In the genomic region with DNA sequence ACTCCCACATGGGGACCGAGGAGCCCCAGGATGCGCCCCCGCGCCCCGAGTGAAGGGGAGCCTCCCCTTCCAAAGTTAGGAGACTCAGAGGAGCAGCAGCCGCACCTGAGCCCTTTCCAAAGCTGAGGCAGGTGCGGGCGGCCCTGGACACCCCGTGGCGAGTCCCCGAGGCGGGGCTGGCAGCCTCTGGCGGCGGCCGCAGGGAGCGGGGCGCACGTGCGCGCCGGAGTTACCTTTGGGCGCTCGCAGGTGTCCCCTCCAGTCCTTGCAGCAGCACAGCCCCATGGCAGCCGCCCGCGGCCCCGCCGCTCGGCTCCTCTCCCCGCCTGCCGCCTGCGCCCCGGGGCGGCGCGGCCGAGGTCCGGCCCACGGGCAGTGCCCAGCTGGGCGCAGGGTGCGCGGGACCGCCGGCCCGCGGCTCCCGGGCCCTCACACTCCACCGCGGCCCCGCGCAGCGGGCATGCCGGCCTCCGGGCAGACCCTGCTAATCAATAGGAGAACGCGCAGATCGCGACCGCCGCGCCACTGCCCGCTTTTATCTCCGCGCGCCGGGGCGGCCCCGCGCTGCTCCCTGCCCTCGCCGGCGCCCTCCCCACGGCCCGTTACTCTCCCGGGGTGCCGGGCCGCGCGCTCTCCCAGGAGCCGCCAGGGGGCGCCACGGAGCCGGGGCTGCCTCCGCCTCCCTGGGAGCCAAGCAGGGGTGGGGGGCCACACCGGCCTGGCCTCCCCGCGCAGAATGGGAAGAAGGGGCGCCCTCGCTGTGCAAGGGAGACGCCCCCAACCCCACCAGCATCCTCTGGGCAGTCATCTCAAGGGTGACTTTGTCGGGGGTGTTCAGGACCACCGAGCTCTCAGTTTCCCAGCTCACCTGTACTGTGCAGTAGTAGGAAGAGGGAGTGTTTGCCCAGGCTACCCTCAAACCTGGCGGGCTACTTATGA, we compare ENCODE assay signal across 8 cellular contexts.
DNase-seq lines count a peak whose midpoint lies in the region; ATAC-seq and TF ChIP-seq lines count a peak whose summit lies in the region.

No MANE protein-coding gene starts in this region.

- H3K4me3 ChIP-seq in SU-DHL-6 (ENCODE audit: insufficient read depth, low read length, poor library complexity, severe bottlenecking) (no peak overlapping the region), retinal pigment epithelial cell (ENCODE audit: low read length) (peak overlapping the region; percentile 58)

- intact Hi-C loops in Right ventricle myocardium inferior (cut with DNase I): no loop called here

- TF ChIP-seq CTCF in SU-DHL-6 (IDR thresholded peaks at IDR 0.05; ENCODE audit: insufficient read depth, low read length, poor library complexity, severe bottlenecking): peak; percentile 29
- peak; percentile 56 for TF ChIP-seq CTCF in retinal pigment epithelial cell (conservative IDR thresholded peaks at IDR 0.05; ENCODE audit: low read depth, low read length)

- H3K79me2 ChIP-seq in SU-DHL-6 (ENCODE audit: insufficient read depth, low read length): no peaks in the 10 kb centered on the region

- no peaks in the 10 kb centered on the region for H3K9me2 ChIP-seq in SU-DHL-6 (replicated peaks; ENCODE audit: insufficient read depth, low read length)

- H3K4me2 ChIP-seq in SU-DHL-6 (ENCODE audit: low read depth, low read length, poor library complexity, severe bottlenecking): no peak overlapping the region

- no peak overlapping the region for H2AFZ ChIP-seq in SU-DHL-6 (ENCODE audit: low read depth, low read length, severe bottlenecking)

- no peak overlapping the region for H3K9ac ChIP-seq in SU-DHL-6 (ENCODE audit: low read length)

- H3K9me3 ChIP-seq in SU-DHL-6 (ENCODE audit: insufficient read depth, low read length): no peaks in the 10 kb centered on the region

- peak; percentile 16 for DNase-seq in activated T-cell treated with anti-CD3 and anti-CD28 coated beads for 48 hours (ENCODE audit: low read depth)
- DNase-seq in activated T-cell treated with anti-CD3 and anti-CD28 coated beads for 4 hours: no peak
- no peak for DNase-seq in Right ventricle myocardium inferior (ENCODE audit: missing footprints)
- no peak for DNase-seq in retinal pigment epithelial cell (ENCODE audit: low read depth)
- DNase-seq in NAMALWA (ENCODE audit: low spot score): no peak

- ATAC-seq in Right ventricle myocardium inferior (peak; percentile 2), HG03342 (IDR thresholded peaks at IDR 0.05; ENCODE audit: unreplicated experiment) (no peak), GM21360 (IDR thresholded peaks at IDR 0.05; ENCODE audit: unreplicated experiment) (no peak)

- no peaks in the 10 kb centered on the region for H3K27me3 ChIP-seq in SU-DHL-6 (ENCODE audit: low read length)

- H3K36me3 ChIP-seq in SU-DHL-6 (ENCODE audit: low read length): no peaks in the 10 kb centered on the region

- no peaks in the 10 kb centered on the region for H4K20me1 ChIP-seq in SU-DHL-6 (ENCODE audit: low read depth, low read length)

- no peak overlapping the region for H3K27ac ChIP-seq in SU-DHL-6 (ENCODE audit: low read depth, low read length)

- H3F3A ChIP-seq in SU-DHL-6 (ENCODE audit: insufficient read depth): no peaks in the 10 kb centered on the region
